Comparison of ENCODE assay signal across 12 cellular contexts in the genomic region with DNA sequence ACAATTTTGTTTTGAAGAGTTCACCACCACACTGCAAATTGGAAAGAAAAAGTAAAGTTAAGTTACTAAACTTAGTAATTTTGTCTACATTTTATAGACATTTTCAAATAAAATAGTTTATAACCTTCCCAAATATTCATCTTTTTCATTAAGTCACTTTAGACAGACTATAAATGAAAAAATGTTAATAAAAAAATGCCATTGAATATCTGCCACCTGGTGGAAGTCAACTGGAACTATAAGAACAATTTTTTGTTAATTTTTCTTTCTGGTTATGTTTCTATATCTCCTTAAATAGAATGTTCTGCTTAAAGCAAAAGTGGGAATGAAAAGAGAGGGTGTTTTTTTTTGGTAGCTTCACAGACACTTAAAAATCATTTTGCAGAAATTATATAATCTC.
DNase-seq lines count a peak whose midpoint lies in the region; ATAC-seq, FAIRE-seq and TF ChIP-seq lines count a peak whose summit lies in the region.
"Had no signal": no experiment of that assay in that cellular context is flagged by ENCODE, and none has a peak within 500 bp of the region (broad histone marks: within the 10 kb centered on the region; RNA-seq: fewer than 3 reads in every experiment).

No MANE protein-coding gene starts in this region.

- H3K4me3 ChIP-seq in fibroblast of lung (replicated peaks in 1 of 4; ENCODE audit: control extremely low read depth in 1 of 4, insufficient read depth in 1 of 4, low read depth in 3 of 4, low read length in 4 of 4): no peak overlapping the region
- H3K4me3 ChIP-seq: esophagus muscularis mucosa had no signal

- H3K4me2 ChIP-seq in fibroblast of lung (ENCODE audit: extremely low read depth, insufficient read depth, low read length): no peak overlapping the region

- H3K9ac ChIP-seq in fibroblast of lung (ENCODE audit: insufficient read depth, low read length): no peak overlapping the region

- no peaks in the 10 kb centered on the region for H3K4me1 ChIP-seq in fibroblast of lung (ENCODE audit: control insufficient read depth, extremely low read depth, insufficient read depth, low read length)
- H3K4me1 ChIP-seq: esophagus muscularis mucosa had no signal

- ATAC-seq in HG03280 (IDR thresholded peaks at IDR 0.05; ENCODE audit: unreplicated experiment): no peak
- ATAC-seq: left cardiac atrium had no signal

- DNase-seq in ELR (ENCODE audit: low read depth) (peak; percentile 40), RKO (ENCODE audit: low spot score) (peak; percentile 54), fibroblast of lung (ENCODE audit: low read depth in 2 of 2) (peak; percentile 6 to 36), T-helper 2 cell (no peak), urothelium cell line (ENCODE audit: low spot score) (no peak), SKM-1 (lab: John Stamatoyannopoulos, UW; ENCODE audit: unreplicated experiment) (no peak)
- DNase-seq: CD8-positive, alpha-beta memory T cell; left cardiac atrium; NCI-H774 had no signal

- peak; percentile 68 for TF ChIP-seq CTCF in 22Rv1 (IDR thresholded peaks at IDR 0.05)
- TF ChIP-seq CTCF in fibroblast of lung (conservative IDR thresholded peaks at IDR 0.05 in 1 of 2, IDR thresholded peaks at IDR 0.05 in 1 of 2; ENCODE audit: low read depth in 1 of 2, low read length in 2 of 2): peak in 1 of 2 donors; percentile 42

- no peaks in the 10 kb centered on the region for H3K79me2 ChIP-seq in fibroblast of lung (ENCODE audit: control insufficient read depth, insufficient read depth, low read length)

- no peak for FAIRE-seq in urothelium cell line (lab: Jason Lieb, UNC)

- no peak overlapping the region for H2AFZ ChIP-seq in fibroblast of lung (ENCODE audit: low read length)

- no peaks in the 10 kb centered on the region for H3K27me3 ChIP-seq in fibroblast of lung (ENCODE audit: control insufficient read depth, insufficient read depth, low read length)
- H3K27me3 ChIP-seq: esophagus muscularis mucosa had no signal

- no peaks in the 10 kb centered on the region for H3K9me3 ChIP-seq in fibroblast of lung (ENCODE audit: control insufficient read depth, insufficient read depth, low read depth, low read length)
- H3K9me3 ChIP-seq: esophagus muscularis mucosa had no signal

- H3K27ac ChIP-seq in 22Rv1: no peak overlapping the region
- H3K27ac ChIP-seq in fibroblast of lung (ENCODE audit: insufficient read depth, low read length): no peak overlapping the region
- H3K27ac ChIP-seq: esophagus muscularis mucosa had no signal

- no peaks in the 10 kb centered on the region for H3K36me3 ChIP-seq in fibroblast of lung (ENCODE audit: control insufficient read depth, insufficient read depth, low read length)
- H3K36me3 ChIP-seq: esophagus muscularis mucosa had no signal

- no peaks in the 10 kb centered on the region for H4K20me1 ChIP-seq in fibroblast of lung (ENCODE audit: control insufficient read depth, extremely low read depth, insufficient read depth, low read length)

Comparison
In these comparisons a context has a peak if more than half of its experiments do, and no peak if none do; other contexts are left out.
1. DNase-seq: peak in ELR (single experiment), RKO (single experiment) and fibroblast of lung (2 of 2); none in T-helper 2 cell (0 of 5), urothelium cell line (single experiment) and SKM-1 (single experiment).